18 cellular contexts compared by ENCODE assay signal in the genomic region with DNA sequence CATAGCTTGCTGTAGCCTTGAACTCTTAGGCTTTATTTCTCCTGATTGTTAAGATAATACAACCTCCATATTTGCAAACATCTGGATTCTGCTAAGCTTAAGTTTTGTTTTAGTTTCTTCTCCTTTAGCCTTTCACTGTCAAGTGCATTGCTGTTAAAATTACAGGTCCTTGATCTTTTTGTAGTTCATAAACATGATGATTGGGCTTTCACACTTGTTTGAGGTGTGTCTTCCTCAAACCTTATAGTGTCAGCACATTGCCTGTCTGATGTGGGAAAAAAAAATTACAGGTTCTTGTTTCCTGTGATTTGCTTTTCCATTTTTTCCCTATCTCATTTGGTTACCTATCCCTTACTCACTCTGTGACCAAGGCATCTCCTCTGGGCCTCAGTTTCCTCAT. TPM values are rescaled to one million over a fixed set of nuclear protein-coding genes. Genes with fewer than 3 reads are reported as not detected.
DNase-seq lines count a peak whose midpoint lies in the region; ATAC-seq and TF ChIP-seq lines count a peak whose summit lies in the region.
"Had no signal": no experiment of that assay in that cellular context is flagged by ENCODE, and none has a peak within 500 bp of the region (broad histone marks: within the 10 kb centered on the region; RNA-seq: fewer than 3 reads in every experiment).

No MANE protein-coding gene starts in this region.

- ATAC-seq in activated CD4-positive, alpha-beta T cell treated with anti-CD3 and anti-CD28 coated beads for 36 hours = peak; percentile 30
- ATAC-seq in natural killer cell = peak; percentile 50 to 54 (median 54)
- no peak for ATAC-seq in natural killer cell treated with Interleukin-12 subunit alpha and Interleukin-12 subunit beta and Interleukin-15 and Interleukin-18, amount 100 ng/mL, for 72 hours
- no peak for ATAC-seq in stimulated activated memory B cell treated with anti-CD40 and anti-IgM and Interleukin-4, amounts not matched to agents 10 μg/mL and 1 μg/mL and 100 μg/mL, for 72 hours
- ATAC-seq in stimulated activated naive B cell treated with anti-CD40 and anti-IgM and Interleukin-4, amounts not matched to agents 10 μg/mL and 1 μg/mL and 100 μg/mL, for 72 hours (replicated peaks) = no peak
- ATAC-seq: Panc1 had no signal

- intact Hi-C loops in activated CD4-positive, alpha-beta T cell treated with anti-CD3 and anti-CD28 coated beads for 36 hours (cut with DNase I, micrococcal nuclease) = no loop called here
- intact Hi-C loops in natural killer cell (cut with micrococcal nuclease) = no loop called here

- no peaks in the 10 kb centered on the region for H3K27me3 Mint-ChIP-seq in activated CD4-positive, alpha-beta T cell treated with anti-CD3 and anti-CD28 coated beads for 36 hours
- H3K27me3 Mint-ChIP-seq in natural killer cell (ENCODE audit: low read depth in 2 of 2) = no peaks in the 10 kb centered on the region
- H3K27me3 Mint-ChIP-seq in natural killer cell treated with Interleukin-12 subunit alpha and Interleukin-12 subunit beta and Interleukin-15 and Interleukin-18, amount 100 ng/mL, for 72 hours = no peaks in the 10 kb centered on the region
- H3K27me3 Mint-ChIP-seq in activated naive CD8-positive, alpha-beta T cell treated with anti-CD3 and anti-CD28 coated beads for 36 hours = no peaks in the 10 kb centered on the region
- H3K27me3 Mint-ChIP-seq in stimulated activated memory B cell treated with anti-CD40 and anti-IgM and Interleukin-4, amounts not matched to agents 10 μg/mL and 1 μg/mL and 100 μg/mL, for 72 hours = no peaks in the 10 kb centered on the region
- peaks cover 7 to 9% of the 10 kb centered on the region in 2 donors for H3K27me3 Mint-ChIP-seq in stimulated activated naive B cell treated with anti-CD40 and anti-IgM and Interleukin-4, amounts not matched to agents 10 μg/mL and 1 μg/mL and 100 μg/mL, for 72 hours

- no peak for DNase-seq in activated CD4-positive, alpha-beta T cell treated with anti-CD3 and anti-CD28 coated beads for 36 hours
- no peak for DNase-seq in activated CD4-positive, alpha-beta T cell treated with anti-CD3 and anti-CD28 coated beads for 1 hour
- no peak for DNase-seq in natural killer cell
- DNase-seq in natural killer cell treated with Interleukin-12 subunit alpha and Interleukin-12 subunit beta and Interleukin-15 and Interleukin-18, amount 100 ng/mL, for 72 hours (ENCODE audit: low spot score) = no peak
- DNase-seq in activated naive CD8-positive, alpha-beta T cell treated with anti-CD3 and anti-CD28 coated beads for 36 hours = no peak
- DNase-seq in stimulated activated naive B cell treated with anti-CD40 and anti-IgM and Interleukin-4, amounts not matched to agents 10 μg/mL and 1 μg/mL and 100 μg/mL, for 72 hours = no peak
- DNase-seq in DMS79 treated with DMSO at 0.1 percent for 48 hours (lab: John Stamatoyannopoulos, UW) = no peak
- DNase-seq: 8988T, DMS53, H7, Karpas-422, MM.1S, NCI-H1105, NCI-H1930, NCI-H2171 treated with DMSO at 0.1 percent for 48 hours, NCI-H774 had no signal

- CTCF ChIA-PET in activated CD4-positive, alpha-beta T cell treated with anti-CD3 and anti-CD28 coated beads for 36 hours (lab: Charles Lee) = interaction anchor here (1.6 to 1.7 kb wide), 2 partner anchors 9 to 59 kb away, joined by 4 to 6 read pairs; partner anchors contain the start of gene BICDL1

- TF ChIP-seq CTCF in natural killer cell (IDR thresholded peaks at IDR 0.05) = no peak

- no peak overlapping the region for H3K4me3 Mint-ChIP-seq in activated CD4-positive, alpha-beta T cell treated with anti-CD3 and anti-CD28 coated beads for 36 hours
- no peak overlapping the region for H3K4me3 Mint-ChIP-seq in natural killer cell
- H3K4me3 Mint-ChIP-seq in natural killer cell treated with Interleukin-12 subunit alpha and Interleukin-12 subunit beta and Interleukin-15 and Interleukin-18, amount 100 ng/mL, for 72 hours = no peak overlapping the region
- H3K4me3 Mint-ChIP-seq in activated naive CD8-positive, alpha-beta T cell treated with anti-CD3 and anti-CD28 coated beads for 36 hours = no peak overlapping the region
- no peak overlapping the region for H3K4me3 Mint-ChIP-seq in stimulated activated memory B cell treated with anti-CD40 and anti-IgM and Interleukin-4, amounts not matched to agents 10 μg/mL and 1 μg/mL and 100 μg/mL, for 72 hours
- no peak overlapping the region for H3K4me3 Mint-ChIP-seq in stimulated activated naive B cell treated with anti-CD40 and anti-IgM and Interleukin-4, amounts not matched to agents 10 μg/mL and 1 μg/mL and 100 μg/mL, for 72 hours

- no peaks in the 10 kb centered on the region for H3K9me3 Mint-ChIP-seq in activated CD4-positive, alpha-beta T cell treated with anti-CD3 and anti-CD28 coated beads for 36 hours (ENCODE audit: low read depth)
- H3K9me3 Mint-ChIP-seq in natural killer cell = peaks cover 0 to 2% of the 10 kb centered on the region in 2 donors
- no peaks in the 10 kb centered on the region for H3K9me3 Mint-ChIP-seq in natural killer cell treated with Interleukin-12 subunit alpha and Interleukin-12 subunit beta and Interleukin-15 and Interleukin-18, amount 100 ng/mL, for 72 hours
- peaks cover 6% of the 10 kb centered on the region for H3K9me3 Mint-ChIP-seq in activated naive CD8-positive, alpha-beta T cell treated with anti-CD3 and anti-CD28 coated beads for 36 hours
- H3K9me3 Mint-ChIP-seq in stimulated activated memory B cell treated with anti-CD40 and anti-IgM and Interleukin-4, amounts not matched to agents 10 μg/mL and 1 μg/mL and 100 μg/mL, for 72 hours = peaks cover 5% of the 10 kb centered on the region
- H3K9me3 Mint-ChIP-seq in stimulated activated naive B cell treated with anti-CD40 and anti-IgM and Interleukin-4, amounts not matched to agents 10 μg/mL and 1 μg/mL and 100 μg/mL, for 72 hours = peaks cover 7 to 8% of the 10 kb centered on the region in 2 donors

- peaks cover 63% of the 10 kb centered on the region for H3K36me3 Mint-ChIP-seq in activated CD4-positive, alpha-beta T cell treated with anti-CD3 and anti-CD28 coated beads for 36 hours (ENCODE audit: low read depth)
- no peaks in the 10 kb centered on the region for H3K36me3 Mint-ChIP-seq in natural killer cell
- H3K36me3 Mint-ChIP-seq in natural killer cell treated with Interleukin-12 subunit alpha and Interleukin-12 subunit beta and Interleukin-15 and Interleukin-18, amount 100 ng/mL, for 72 hours = peaks cover 7% of the 10 kb centered on the region
- peaks cover 53% of the 10 kb centered on the region for H3K36me3 Mint-ChIP-seq in activated naive CD8-positive, alpha-beta T cell treated with anti-CD3 and anti-CD28 coated beads for 36 hours
- H3K36me3 Mint-ChIP-seq in stimulated activated memory B cell treated with anti-CD40 and anti-IgM and Interleukin-4, amounts not matched to agents 10 μg/mL and 1 μg/mL and 100 μg/mL, for 72 hours = peaks cover 28% of the 10 kb centered on the region
- H3K36me3 Mint-ChIP-seq in stimulated activated naive B cell treated with anti-CD40 and anti-IgM and Interleukin-4, amounts not matched to agents 10 μg/mL and 1 μg/mL and 100 μg/mL, for 72 hours = peaks cover 14 to 19% of the 10 kb centered on the region in 2 donors

- POLR2A ChIA-PET in activated CD4-positive, alpha-beta T cell treated with anti-CD3 and anti-CD28 coated beads for 36 hours (lab: Charles Lee) = interaction anchor here (1.0 kb wide), 1 partner anchor 68 kb away, joined by 3 read pairs; no protein-coding TSS in a partner anchor

- peak overlapping the region; percentile 89 for H3K27ac Mint-ChIP-seq in activated CD4-positive, alpha-beta T cell treated with anti-CD3 and anti-CD28 coated beads for 36 hours
- peak overlapping the region; percentile 74 to 78 for H3K27ac Mint-ChIP-seq in natural killer cell
- peak overlapping the region in 1 of 2 donors; percentile 30 for H3K27ac Mint-ChIP-seq in natural killer cell treated with Interleukin-12 subunit alpha and Interleukin-12 subunit beta and Interleukin-15 and Interleukin-18, amount 100 ng/mL, for 72 hours
- H3K27ac Mint-ChIP-seq in activated naive CD8-positive, alpha-beta T cell treated with anti-CD3 and anti-CD28 coated beads for 36 hours = peak overlapping the region; percentile 35
- H3K27ac Mint-ChIP-seq in stimulated activated memory B cell treated with anti-CD40 and anti-IgM and Interleukin-4, amounts not matched to agents 10 μg/mL and 1 μg/mL and 100 μg/mL, for 72 hours = peak overlapping the region; percentile 38
- no peak overlapping the region for H3K27ac Mint-ChIP-seq in stimulated activated naive B cell treated with anti-CD40 and anti-IgM and Interleukin-4, amounts not matched to agents 10 μg/mL and 1 μg/mL and 100 μg/mL, for 72 hours

- H3K4me1 Mint-ChIP-seq in activated CD4-positive, alpha-beta T cell treated with anti-CD3 and anti-CD28 coated beads for 36 hours = peaks cover 48% of the 10 kb centered on the region
- H3K4me1 Mint-ChIP-seq in natural killer cell = peaks cover 15% of the 10 kb centered on the region in 2 donors
- peaks cover 10 to 16% of the 10 kb centered on the region in 2 donors for H3K4me1 Mint-ChIP-seq in natural killer cell treated with Interleukin-12 subunit alpha and Interleukin-12 subunit beta and Interleukin-15 and Interleukin-18, amount 100 ng/mL, for 72 hours (ENCODE audit: low read depth in 2 of 2)
- H3K4me1 Mint-ChIP-seq in activated naive CD8-positive, alpha-beta T cell treated with anti-CD3 and anti-CD28 coated beads for 36 hours = peaks cover 27% of the 10 kb centered on the region
- no peaks in the 10 kb centered on the region for H3K4me1 Mint-ChIP-seq in stimulated activated memory B cell treated with anti-CD40 and anti-IgM and Interleukin-4, amounts not matched to agents 10 μg/mL and 1 μg/mL and 100 μg/mL, for 72 hours
- peaks cover 2 to 10% of the 10 kb centered on the region in 2 donors for H3K4me1 Mint-ChIP-seq in stimulated activated naive B cell treated with anti-CD40 and anti-IgM and Interleukin-4, amounts not matched to agents 10 μg/mL and 1 μg/mL and 100 μg/mL, for 72 hours

RNA-seq across cellular contexts. Expression of gene BICDL1, which starts 59.2 kb away (rescaled TPM):
- 100 to 1,000 TPM; 106 to 132 TPM for total RNA-seq in activated CD4-positive, alpha-beta T cell treated with anti-CD3 and anti-CD28 coated beads for 36 hours
- total RNA-seq in natural killer cell = 10 to 100 TPM; 29.3 to 37.1 (median 34.3) TPM
- 1 to 10 TPM; 4.3 to 9.8 TPM for total RNA-seq in natural killer cell treated with Interleukin-12 subunit alpha and Interleukin-12 subunit beta and Interleukin-15 and Interleukin-18, amount 100 ng/mL, for 72 hours
- 10 to 100 TPM; 62.7 to 63.7 TPM for total RNA-seq in activated naive CD8-positive, alpha-beta T cell treated with anti-CD3 and anti-CD28 coated beads for 36 hours

Comparison
In these comparisons a context has a peak if more than half of its experiments do, and no peak if none do; other contexts are left out.
1. ATAC-seq: peak in activated CD4-positive, alpha-beta T cell treated with anti-CD3 and anti-CD28 coated beads for 36 hours (single experiment) and natural killer cell (3 of 3); none in natural killer cell treated with Interleukin-12 subunit alpha and Interleukin-12 subunit beta and Interleukin-15 and Interleukin-18, amount 100 ng/mL, for 72 hours (0 of 2), stimulated activated memory B cell treated with anti-CD40 and anti-IgM and Interleukin-4, amounts not matched to agents 10 μg/mL and 1 μg/mL and 100 μg/mL, for 72 hours (single experiment) and stimulated activated naive B cell treated with anti-CD40 and anti-IgM and Interleukin-4, amounts not matched to agents 10 μg/mL and 1 μg/mL and 100 μg/mL, for 72 hours (0 of 2).